12 cellular contexts compared by ENCODE assay signal in the genomic region with DNA sequence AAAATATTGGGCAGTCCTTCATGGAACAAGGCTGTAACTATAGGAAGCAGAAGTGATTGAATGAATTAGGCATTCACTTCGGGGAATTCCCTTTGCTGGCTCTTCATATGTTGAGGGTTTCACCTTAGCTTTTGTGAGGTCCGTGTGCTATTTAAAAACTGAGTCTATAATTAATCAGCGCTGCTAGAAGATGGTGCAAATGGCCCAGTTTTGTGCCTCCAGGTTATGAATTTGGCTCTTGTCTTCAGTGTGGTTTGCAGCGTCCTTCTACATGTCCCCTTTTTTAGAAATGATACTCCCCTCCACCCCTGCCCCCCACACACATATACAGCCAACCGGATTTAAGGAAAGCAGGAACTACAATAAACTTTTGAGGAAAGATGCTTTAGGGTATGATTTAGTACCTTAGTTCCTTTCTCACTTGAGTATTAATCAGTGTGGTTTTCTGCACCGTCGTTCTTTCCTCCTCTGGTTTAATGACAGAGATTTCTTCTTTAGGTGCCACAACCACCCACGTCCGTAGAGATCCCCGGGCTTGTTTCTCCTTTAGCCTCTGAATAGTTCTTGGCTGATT.
A peak's percentile ranks its signal among the peaks of the same experiment; 100 is the strongest.
DNase-seq lines count a peak whose midpoint lies in the region; ATAC-seq and TF ChIP-seq lines count a peak whose summit lies in the region.
"Had no signal": no experiment of that assay in that cellular context is flagged by ENCODE, and none has a peak within 500 bp of the region (broad histone marks: within the 10 kb centered on the region; RNA-seq: fewer than 3 reads in every experiment).

No MANE protein-coding gene starts in this region.

- no peaks in the 10 kb centered on the region for H3K27me3 ChIP-seq in CD4-positive, alpha-beta memory T cell (ENCODE audit: insufficient read depth, low read length)
- H3K27me3 ChIP-seq in uterus (no peaks in the 10 kb centered on the region), foreskin keratinocyte (no peaks in the 10 kb centered on the region)

- no peak overlapping the region for H3K27ac ChIP-seq in CD4-positive, alpha-beta memory T cell (ENCODE audit: low read depth, low read length)
- no peak overlapping the region for H3K27ac ChIP-seq in uterus
- no peak overlapping the region for H3K27ac ChIP-seq in foreskin keratinocyte

- no peak for TF ChIP-seq POLR2A in uterus (IDR thresholded peaks at IDR 0.05)

- H3K36me3 ChIP-seq in CD4-positive, alpha-beta memory T cell (ENCODE audit: insufficient read depth, low read length): no peaks in the 10 kb centered on the region
- no peaks in the 10 kb centered on the region for H3K36me3 ChIP-seq in uterus

- H3K9me3 Mint-ChIP-seq in CD4-positive, alpha-beta memory T cell: no peaks in the 10 kb centered on the region
- H3K9me3 Mint-ChIP-seq in IgD-negative memory B cell: no peaks in the 10 kb centered on the region
- H3K9me3 Mint-ChIP-seq: neural crest cell had no signal

- H3K27ac Mint-ChIP-seq in CD4-positive, alpha-beta memory T cell: peak overlapping the region in 6 of 7 donors; percentile 7 to 80 (median 62)
- H3K27ac Mint-ChIP-seq in IgD-negative memory B cell: peak overlapping the region; percentile 11 to 58 (median 40)

- H3K4me3 Mint-ChIP-seq in CD4-positive, alpha-beta memory T cell: peak overlapping the region in 1 of 8 donors; percentile 51
- peak overlapping the region in 2 of 4 donors; percentile 56 to 71 for H3K4me3 Mint-ChIP-seq in IgD-negative memory B cell
- H3K4me3 Mint-ChIP-seq: neural crest cell had no signal

- no peaks in the 10 kb centered on the region for H3K27me3 Mint-ChIP-seq in CD4-positive, alpha-beta memory T cell
- H3K27me3 Mint-ChIP-seq in IgD-negative memory B cell: no peaks in the 10 kb centered on the region

- CTCF ChIA-PET in CD4-positive, alpha-beta memory T cell (lab: Charles Lee; ENCODE audit: partially characterized antibody): interaction anchor here (1.5 kb wide), 1 partner anchor 16 kb away, joined by 3 read pairs; no protein-coding TSS in a partner anchor

- no peak overlapping the region for H3K4me3 ChIP-seq in CD4-positive, alpha-beta memory T cell (ENCODE audit: low read length in 2 of 2)
- H3K4me3 ChIP-seq in uterus: no peak overlapping the region
- H3K4me3 ChIP-seq: K562 had no signal

- H3K4me1 Mint-ChIP-seq in CD4-positive, alpha-beta memory T cell: peaks cover 13 to 19% (median 17%) of the 10 kb centered on the region in 4 donors
- H3K4me1 Mint-ChIP-seq in IgD-negative memory B cell: peaks cover 14 to 16% (median 16%) of the 10 kb centered on the region in 3 donors

- H3K9me3 ChIP-seq in CD4-positive, alpha-beta memory T cell (ENCODE audit: control insufficient read depth in 1 of 2, low read length in 2 of 2): no peaks in the 10 kb centered on the region
- no peaks in the 10 kb centered on the region for H3K9me3 ChIP-seq in uterus

- POLR2A ChIA-PET in CD4-positive, alpha-beta memory T cell (lab: Charles Lee; ENCODE audit: partially characterized antibody): interaction anchor here (0.6 kb wide), 1 partner anchor 1474 kb away, joined by 3 read pairs; no protein-coding TSS in a partner anchor

- ATAC-seq in GM18873 (IDR thresholded peaks at IDR 0.05; ENCODE audit: low FRiP score, unreplicated experiment) (peak; percentile 48), HG02642 (IDR thresholded peaks at IDR 0.05; ENCODE audit: poor library complexity, unreplicated experiment) (peak; percentile 83), foreskin keratinocyte (no peak)

- TF ChIP-seq CTCF in uterus (IDR thresholded peaks at IDR 0.05): no peak
- TF ChIP-seq CTCF in foreskin keratinocyte (conservative IDR thresholded peaks at IDR 0.05): no peak

- no peak for DNase-seq in CD4-positive, alpha-beta memory T cell
- no peak for DNase-seq in uterus
- no peak for DNase-seq in foreskin keratinocyte
- DNase-seq in NCI-H1417 (lab: John Stamatoyannopoulos, UW): no peak
- no peak for DNase-seq in AG08395 (ENCODE audit: low spot score)
- DNase-seq: AML-193, dermis blood vessel endothelial cell had no signal

- intact Hi-C loops in CD4-positive, alpha-beta memory T cell (cut with micrococcal nuclease): no loop called here
- intact Hi-C loops in uterus (cut with DNase I; ENCODE audit: low total_unique reads): no loop called here

- no peaks in the 10 kb centered on the region for H3K4me1 ChIP-seq in CD4-positive, alpha-beta memory T cell (ENCODE audit: insufficient read depth, low read length)
- H3K4me1 ChIP-seq in uterus (no peaks in the 10 kb centered on the region), foreskin keratinocyte (no peaks in the 10 kb centered on the region)

- peaks cover 19 to 42% of the 10 kb centered on the region in 2 donors for H3K36me3 Mint-ChIP-seq in CD4-positive, alpha-beta memory T cell
- H3K36me3 Mint-ChIP-seq in IgD-negative memory B cell: peaks cover 11% of the 10 kb centered on the region
